ENCODE assay signal across 1 cellular context in genomic region chr4:121794505-121795192, GRCh38.
TF ChIP-seq lines count a peak whose summit lies in the region.

No MANE protein-coding gene starts in this region.

TF ChIP-seq in K562, 482 proteins besides CTCF, POLR2A, EP300 and RAD21 (continued from another document and continues in another):
- peak; percentile 98 for TF ChIP-seq PML (IDR thresholded peaks at IDR 0.05; ENCODE audit: low read length)
- peak; percentile 92 for TF ChIP-seq SOX6 (IDR thresholded peaks at IDR 0.05)
- TF ChIP-seq EHMT2 (IDR thresholded peaks at IDR 0.05), result no peak
- TF ChIP-seq ZNF655 (CRISPR knock-in tag; IDR thresholded peaks at IDR 0.05), result no peak
- no peak for TF ChIP-seq USF2 (CRISPR knock-in tag; IDR thresholded peaks at IDR 0.05)
- TF ChIP-seq, protein P1, sequence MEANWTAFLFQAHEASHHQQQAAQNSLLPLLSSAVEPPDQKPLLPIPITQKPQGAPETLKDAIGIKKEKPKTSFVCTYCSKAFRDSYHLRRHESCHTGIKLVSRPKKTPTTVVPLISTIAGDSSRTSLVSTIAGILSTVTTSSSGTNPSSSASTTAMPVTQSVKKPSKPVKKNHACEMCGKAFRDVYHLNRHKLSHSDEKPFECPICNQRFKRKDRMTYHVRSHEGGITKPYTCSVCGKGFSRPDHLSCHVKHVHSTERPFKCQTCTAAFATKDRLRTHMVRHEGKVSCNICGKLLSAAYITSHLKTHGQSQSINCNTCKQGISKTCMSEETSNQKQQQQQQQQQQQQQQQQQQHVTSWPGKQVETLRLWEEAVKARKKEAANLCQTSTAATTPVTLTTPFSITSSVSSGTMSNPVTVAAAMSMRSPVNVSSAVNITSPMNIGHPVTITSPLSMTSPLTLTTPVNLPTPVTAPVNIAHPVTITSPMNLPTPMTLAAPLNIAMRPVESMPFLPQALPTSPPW (CRISPR knock-in tag; IDR thresholded peaks at IDR 0.05), result peak; percentile 51; the same call in 1 of the 2 replicates
- TF ChIP-seq RFX7 (CRISPR knock-in tag; IDR thresholded peaks at IDR 0.05), result no peak
- TF ChIP-seq JUND (IDR thresholded peaks at IDR 0.05; ENCODE audit: borderline replicate concordance, low read depth, low read length), result peak; percentile 74
- peak; percentile 44; the same call in 1 of the 3 replicates for TF ChIP-seq JUND (tag; IDR thresholded peaks at IDR 0.05; ENCODE audit: borderline replicate concordance, low read depth, low read length)
- peak; percentile 97 for TF ChIP-seq NCOR1 (IDR thresholded peaks at IDR 0.05)
- no peak for TF ChIP-seq KDM2B (CRISPR knock-in tag; IDR thresholded peaks at IDR 0.05)
- TF ChIP-seq ZNF79 (CRISPR knock-in tag; IDR thresholded peaks at IDR 0.05; ENCODE audit: low read depth), result no peak
- TF ChIP-seq, protein P2, sequence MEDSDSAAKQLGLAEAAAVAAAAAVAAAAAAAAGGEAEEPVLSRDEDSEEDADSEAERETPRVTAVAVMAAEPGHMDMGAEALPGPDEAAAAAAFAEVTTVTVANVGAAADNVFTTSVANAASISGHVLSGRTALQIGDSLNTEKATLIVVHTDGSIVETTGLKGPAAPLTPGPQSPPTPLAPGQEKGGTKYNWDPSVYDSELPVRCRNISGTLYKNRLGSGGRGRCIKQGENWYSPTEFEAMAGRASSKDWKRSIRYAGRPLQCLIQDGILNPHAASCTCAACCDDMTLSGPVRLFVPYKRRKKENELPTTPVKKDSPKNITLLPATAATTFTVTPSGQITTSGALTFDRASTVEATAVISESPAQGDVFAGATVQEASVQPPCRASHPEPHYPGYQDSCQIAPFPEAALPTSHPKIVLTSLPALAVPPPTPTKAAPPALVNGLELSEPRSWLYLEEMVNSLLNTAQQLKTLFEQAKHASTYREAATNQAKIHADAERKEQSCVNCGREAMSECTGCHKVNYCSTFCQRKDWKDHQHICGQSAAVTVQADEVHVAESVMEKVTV (CRISPR knock-in tag; IDR thresholded peaks at IDR 0.05), result no peak
- peak; percentile 66; the same call in 1 of the 2 replicates for TF ChIP-seq MTA1 (IDR thresholded peaks at IDR 0.05; ENCODE audit: borderline replicate concordance)
- peak; percentile 59; the same call in 1 of the 2 replicates for TF ChIP-seq MBD2 (IDR thresholded peaks at IDR 0.05; ENCODE audit: borderline replicate concordance, low read depth)
- no peak for TF ChIP-seq PHF21A (IDR thresholded peaks at IDR 0.05; ENCODE audit: borderline replicate concordance, low read depth)
- TF ChIP-seq MNT (conservative IDR thresholded peaks at IDR 0.05), result peak in 1 of 2 experiments; percentile 54; a peak in 1 of 4 replicates
- TF ChIP-seq, protein P3, sequence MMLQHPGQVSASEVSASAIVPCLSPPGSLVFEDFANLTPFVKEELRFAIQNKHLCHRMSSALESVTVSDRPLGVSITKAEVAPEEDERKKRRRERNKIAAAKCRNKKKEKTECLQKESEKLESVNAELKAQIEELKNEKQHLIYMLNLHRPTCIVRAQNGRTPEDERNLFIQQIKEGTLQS (IDR thresholded peaks at IDR 0.05), result peak; percentile 56; the same call in 1 of the 2 replicates
- TF ChIP-seq, protein P3 (CRISPR knock-in tag; conservative IDR thresholded peaks at IDR 0.05), result 0 out of 2 replicates have a peak, but pooled peaks have one; percentile 52
- TF ChIP-seq SMAD1 (IDR thresholded peaks at IDR 0.05; ENCODE audit: low read depth, low read length, partially characterized antibody), result no peak
- 0 out of 2 replicates have a peak, but pooled peaks have one; percentile 70 for TF ChIP-seq HLTF (IDR thresholded peaks at IDR 0.05)
- peak; percentile 66 for TF ChIP-seq CXXC5 (CRISPR knock-in tag; IDR thresholded peaks at IDR 0.05)
- no peak for TF ChIP-seq BMI1 (IDR thresholded peaks at IDR 0.05; ENCODE audit: low read length)
- 0 out of 2 replicates have a peak, but pooled peaks have one; percentile 28 for TF ChIP-seq SMAD3 (CRISPR knock-in tag; conservative IDR thresholded peaks at IDR 0.05)
- peak; percentile 76 for TF ChIP-seq CREM (IDR thresholded peaks at IDR 0.05; ENCODE audit: low read depth)
- no peak for TF ChIP-seq SIX5 (IDR thresholded peaks at IDR 0.05; ENCODE audit: borderline replicate concordance in 1 of 2, insufficient read depth in 1 of 2, low read depth in 1 of 2, low read length in 2 of 2)
- TF ChIP-seq FOXM1 (IDR thresholded peaks at IDR 0.05; ENCODE audit: low read depth), result peak; percentile 93
- TF ChIP-seq FOXM1 (CRISPR knock-in tag; IDR thresholded peaks at IDR 0.05; ENCODE audit: low read depth), result no peak
- TF ChIP-seq SMARCE1 (IDR thresholded peaks at IDR 0.05), result peak; percentile 90
- TF ChIP-seq HDAC2 (IDR thresholded peaks at IDR 0.05), result peak; percentile 94
- TF ChIP-seq, protein P4, sequence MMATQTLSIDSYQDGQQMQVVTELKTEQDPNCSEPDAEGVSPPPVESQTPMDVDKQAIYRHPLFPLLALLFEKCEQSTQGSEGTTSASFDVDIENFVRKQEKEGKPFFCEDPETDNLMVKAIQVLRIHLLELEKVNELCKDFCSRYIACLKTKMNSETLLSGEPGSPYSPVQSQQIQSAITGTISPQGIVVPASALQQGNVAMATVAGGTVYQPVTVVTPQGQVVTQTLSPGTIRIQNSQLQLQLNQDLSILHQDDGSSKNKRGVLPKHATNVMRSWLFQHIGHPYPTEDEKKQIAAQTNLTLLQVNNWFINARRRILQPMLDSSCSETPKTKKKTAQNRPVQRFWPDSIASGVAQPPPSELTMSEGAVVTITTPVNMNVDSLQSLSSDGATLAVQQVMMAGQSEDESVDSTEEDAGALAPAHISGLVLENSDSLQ (IDR thresholded peaks at IDR 0.05), result peak; percentile 73
- peak; percentile 88 for TF ChIP-seq ZFP36 (IDR thresholded peaks at IDR 0.05; ENCODE audit: low read depth, low read length, partially characterized antibody)
- peak; percentile 32; the same call in 1 of the 2 replicates for TF ChIP-seq EP400 (IDR thresholded peaks at IDR 0.05)
- TF ChIP-seq, protein P5, sequence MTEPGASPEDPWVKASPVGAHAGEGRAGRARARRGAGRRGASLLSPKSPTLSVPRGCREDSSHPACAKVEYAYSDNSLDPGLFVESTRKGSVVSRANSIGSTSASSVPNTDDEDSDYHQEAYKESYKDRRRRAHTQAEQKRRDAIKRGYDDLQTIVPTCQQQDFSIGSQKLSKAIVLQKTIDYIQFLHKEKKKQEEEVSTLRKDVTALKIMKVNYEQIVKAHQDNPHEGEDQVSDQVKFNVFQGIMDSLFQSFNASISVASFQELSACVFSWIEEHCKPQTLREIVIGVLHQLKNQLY (CRISPR knock-in tag; conservative IDR thresholded peaks at IDR 0.05), result no peak
- peak; percentile 89; the same call in 1 of the 2 replicates for TF ChIP-seq SMARCA5 (IDR thresholded peaks at IDR 0.05)
- TF ChIP-seq HIVEP1 (CRISPR knock-in tag; IDR thresholded peaks at IDR 0.05), result no peak
- no peak for TF ChIP-seq ZNF561 (CRISPR knock-in tag; conservative IDR thresholded peaks at IDR 0.05)
- TF ChIP-seq CHD1 (IDR thresholded peaks at IDR 0.05; ENCODE audit: low read length), result no peak
- peak; percentile 51 for TF ChIP-seq RBM25 (IDR thresholded peaks at IDR 0.05; ENCODE audit: low read depth, low read length, severe bottlenecking)
- TF ChIP-seq ZNF696 (CRISPR knock-in tag; conservative IDR thresholded peaks at IDR 0.05), result no peak
- peak; percentile 68; the same call in 1 of the 2 replicates for TF ChIP-seq NCOA1 (IDR thresholded peaks at IDR 0.05; ENCODE audit: low read depth)
- peak; percentile 11 for TF ChIP-seq DACH1 (IDR thresholded peaks at IDR 0.05; ENCODE audit: partially characterized antibody)
- no peak for TF ChIP-seq PPARD (CRISPR knock-in tag; IDR thresholded peaks at IDR 0.05)
- 0 out of 4 replicates have a peak, but pooled peaks of 1 of the 2 experiments have one; percentile 48 for TF ChIP-seq BCLAF1 (IDR thresholded peaks at IDR 0.05; ENCODE audit: borderline replicate concordance in 1 of 2, control insufficient read depth in 1 of 2, low read depth in 2 of 2, low read length in 1 of 2)
- TF ChIP-seq CBFA2T2 (conservative IDR thresholded peaks at IDR 0.05), result peak; percentile 98
- TF ChIP-seq, protein P6, sequence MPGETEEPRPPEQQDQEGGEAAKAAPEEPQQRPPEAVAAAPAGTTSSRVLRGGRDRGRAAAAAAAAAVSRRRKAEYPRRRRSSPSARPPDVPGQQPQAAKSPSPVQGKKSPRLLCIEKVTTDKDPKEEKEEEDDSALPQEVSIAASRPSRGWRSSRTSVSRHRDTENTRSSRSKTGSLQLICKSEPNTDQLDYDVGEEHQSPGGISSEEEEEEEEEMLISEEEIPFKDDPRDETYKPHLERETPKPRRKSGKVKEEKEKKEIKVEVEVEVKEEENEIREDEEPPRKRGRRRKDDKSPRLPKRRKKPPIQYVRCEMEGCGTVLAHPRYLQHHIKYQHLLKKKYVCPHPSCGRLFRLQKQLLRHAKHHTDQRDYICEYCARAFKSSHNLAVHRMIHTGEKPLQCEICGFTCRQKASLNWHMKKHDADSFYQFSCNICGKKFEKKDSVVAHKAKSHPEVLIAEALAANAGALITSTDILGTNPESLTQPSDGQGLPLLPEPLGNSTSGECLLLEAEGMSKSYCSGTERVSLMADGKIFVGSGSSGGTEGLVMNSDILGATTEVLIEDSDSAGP (CRISPR knock-in tag; IDR thresholded peaks at IDR 0.05), result no peak
- peak; percentile 68; the same call in 1 of the 2 replicates for TF ChIP-seq KHSRP (IDR thresholded peaks at IDR 0.05)
- peak; percentile 83; the same call in 1 of the 2 replicates for TF ChIP-seq ZNF644 (tag; IDR thresholded peaks at IDR 0.05; ENCODE audit: low read depth)
- peak; percentile 91 for TF ChIP-seq NFIC (IDR thresholded peaks at IDR 0.05)
- 0 out of 2 replicates have a peak, but pooled peaks have one; percentile 32 for TF ChIP-seq TOE1 (IDR thresholded peaks at IDR 0.05; ENCODE audit: borderline replicate concordance)
- TF ChIP-seq TOE1 (CRISPR knock-in tag; IDR thresholded peaks at IDR 0.05; ENCODE audit: borderline replicate concordance, low read depth), result no peak
- no peak for TF ChIP-seq HMGXB4 (CRISPR knock-in tag; IDR thresholded peaks at IDR 0.05)
